In the genomic region with DNA sequence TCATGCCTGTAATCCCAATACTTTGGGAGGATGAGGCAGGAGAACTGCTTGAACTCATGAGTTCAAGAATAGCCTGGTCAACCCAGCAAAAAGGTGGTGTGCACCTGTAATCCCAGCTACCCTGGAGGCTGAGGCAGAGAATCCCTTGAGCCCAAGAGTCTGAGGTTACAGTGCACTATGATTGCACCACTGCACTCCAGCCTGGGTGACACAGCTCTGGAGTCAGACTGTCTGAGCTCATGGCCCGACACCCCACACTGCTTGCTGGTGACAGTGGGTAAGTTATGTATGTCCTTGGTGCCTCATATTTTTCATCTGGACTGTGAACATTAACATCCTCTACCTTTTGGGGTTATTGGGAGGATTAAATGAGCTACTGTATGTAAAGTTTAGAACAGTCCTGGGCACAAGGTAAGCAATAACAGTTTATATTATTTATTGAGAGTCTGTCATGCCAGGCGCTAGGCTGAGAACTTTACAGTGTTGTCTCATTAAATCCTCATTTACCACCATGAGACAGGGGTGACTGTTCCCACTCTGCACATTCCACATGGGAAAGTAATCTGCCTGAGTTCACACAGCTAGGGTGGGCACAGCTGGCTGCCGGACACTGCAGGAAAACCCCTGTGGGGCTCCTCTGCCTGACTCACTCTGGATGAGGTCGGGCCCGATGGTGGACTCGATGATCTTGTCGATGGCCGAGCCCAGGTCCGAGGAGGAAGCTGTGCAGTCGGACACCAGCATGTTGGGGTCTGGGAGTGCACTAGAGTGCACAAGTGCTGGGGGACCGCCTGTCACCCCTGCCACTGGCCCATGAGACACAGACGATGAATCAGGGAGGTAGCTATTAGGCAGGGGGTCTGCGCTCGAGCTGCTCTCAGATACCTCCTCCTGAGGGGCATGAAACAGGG, we compare ENCODE assay signal across 10 cellular contexts. TPM values are rescaled to one million over a fixed set of nuclear protein-coding genes. Genes with fewer than 3 reads are reported as not detected.
DNase-seq lines count a peak whose midpoint lies in the region; ATAC-seq, FAIRE-seq and TF ChIP-seq lines count a peak whose summit lies in the region.
"Had no signal": no experiment of that assay in that cellular context is flagged by ENCODE, and none has a peak within 500 bp of the region (broad histone marks: within the 10 kb centered on the region; RNA-seq: fewer than 3 reads in every experiment).

No MANE protein-coding gene starts in this region.

- no peak overlapping the region for H2AFZ ChIP-seq in HepG2 (ENCODE audit: low read length)

- ATAC-seq in HepG2: no peak

- 89% methylated on average over 14 of the region's 14 CpGs for WGBS in HepG2 (ENCODE audit: low lambda C conversion rate)

- no peak for TF ChIP-seq POLR2A in HepG2 (IDR thresholded peaks at IDR 0.05; ENCODE audit: insufficient read depth in 1 of 2, low read depth in 2 of 2, low read length in 2 of 2)

- peaks cover 26% of the 10 kb centered on the region for H3K4me1 ChIP-seq in HepG2 (ENCODE audit: insufficient read depth, low read length)

- peaks cover 27% of the 10 kb centered on the region for H3K36me3 Mint-ChIP-seq in activated T-helper 1 cell treated with anti-CD3 and anti-CD28 coated beads, Interleukin-12 subunit alpha, Interleukin-12 subunit beta, Interleukin-2, Interleukin-4 antibody, amounts not matched to agents 30 ng/mL and 10 ng/mL and 1 ng/mL, durations not matched to agents 14 hours and 24 hours and 36 hours (ENCODE audit: low read depth)

- no TSS peak for BruUV-seq in HepG2 (replicated peaks; lab: Mats Ljungman, UMichigan)

- TF ChIP-seq RAD21 in HepG2 (CRISPR knock-in tag; IDR thresholded peaks at IDR 0.05): no peak

- H3K4me3 ChIP-seq in HepG2 (replicated peaks in 1 of 3; ENCODE audit: insufficient read depth in 1 of 3, low read depth in 2 of 3, low read length in 3 of 3): no peak overlapping the region

- TF ChIP-seq CTCF in HepG2 (CRISPR knock-in tag; IDR thresholded peaks at IDR 0.05): no peak

- no peak overlapping the region for H3K4me2 ChIP-seq in HepG2 (ENCODE audit: low read depth, low read length)

- POLR2A ChIA-PET in HepG2 (lab: Yijun Ruan, JAX): interaction anchor here (0.8 to 4.9 kb wide), 17 partner anchors 8 to 144 kb away, joined by 3 to 67 read pairs (median 6); partner anchors contain the start of genes CTSA, NEURL2, PCIF1 and SNX21

- TF ChIP-seq EP300 in HepG2 (IDR thresholded peaks at IDR 0.05; ENCODE audit: low read depth in 2 of 2, low read length in 2 of 2) (no peak), HepG2 (CRISPR knock-in tag; IDR thresholded peaks at IDR 0.05; ENCODE audit: borderline replicate concordance) (0 out of 2 replicates have a peak, but pooled peaks have one; percentile 9)

- H3K36me3 ChIP-seq in HepG2 (replicated peaks in 1 of 2; ENCODE audit: control insufficient read depth in 1 of 2, insufficient read depth in 2 of 2, low read length in 2 of 2): peaks cover 24 to 39% of the 10 kb centered on the region in 2 experiments

- H3K79me2 ChIP-seq in HepG2 (ENCODE audit: insufficient read depth, low read length): peaks cover 6% of the 10 kb centered on the region

- 0 out of 2 replicates have a peak, but pooled peaks cover 2% of the 10 kb centered on the region for H4K20me1 ChIP-seq in HepG2 (ENCODE audit: insufficient read depth, low read length)

- no peaks in the 10 kb centered on the region for H3K9me3 Mint-ChIP-seq in activated T-helper 1 cell treated with anti-CD3 and anti-CD28 coated beads, Interleukin-12 subunit alpha, Interleukin-12 subunit beta, Interleukin-2, Interleukin-4 antibody, amounts not matched to agents 30 ng/mL and 10 ng/mL and 1 ng/mL, durations not matched to agents 14 hours and 24 hours and 36 hours

- no peaks in the 10 kb centered on the region for H3K9me3 ChIP-seq in HepG2 (ENCODE audit: low read length)
- H3K9me3 ChIP-seq: Caco-2 had no signal

- no peak for FAIRE-seq in HepG2 (lab: Jason Lieb, UNC)
- FAIRE-seq: small intestine had no signal

- DNase-seq in A172 (ENCODE audit: low spot score): peak; percentile 78
- peak; percentile 96 for DNase-seq in ELR (ENCODE audit: low read depth)
- no peak for DNase-seq in activated T-helper 1 cell treated with anti-CD3 and anti-CD28 coated beads, Interleukin-12 subunit alpha, Interleukin-12 subunit beta, Interleukin-2, Interleukin-4 antibody, amounts not matched to agents 30 ng/mL and 10 ng/mL and 1 ng/mL, durations not matched to agents 14 hours and 24 hours and 36 hours (ENCODE audit: low spot score)
- DNase-seq in HepG2 (ENCODE audit: low spot score): no peak
- no peak for DNase-seq in ureter (ENCODE audit: low spot score)
- DNase-seq in retina: no peak
- no peak for DNase-seq in NCI-H524 (lab: John Stamatoyannopoulos, UW)
- DNase-seq in NCI-H146 treated with DMSO at 0.1 percent for 48 hours (lab: John Stamatoyannopoulos, UW; ENCODE audit: unreplicated experiment): no peak

- H3K9ac ChIP-seq in HepG2 (ENCODE audit: insufficient read depth, low read depth, low read length): no peak overlapping the region

- H3K27ac ChIP-seq in HepG2 (ENCODE audit: extremely low read length, insufficient read depth, low read length): no peak overlapping the region

- no peaks in the 10 kb centered on the region; a peak in 1 of 5 replicates for H3K27me3 ChIP-seq in HepG2 (ENCODE audit: control insufficient read depth in 1 of 2, insufficient read depth in 2 of 2, low read length in 2 of 2)

- H3K4me1 Mint-ChIP-seq in activated T-helper 1 cell treated with anti-CD3 and anti-CD28 coated beads, Interleukin-12 subunit alpha, Interleukin-12 subunit beta, Interleukin-2, Interleukin-4 antibody, amounts not matched to agents 30 ng/mL and 10 ng/mL and 1 ng/mL, durations not matched to agents 14 hours and 24 hours and 36 hours (ENCODE audit: low read depth): peaks cover 23% of the 10 kb centered on the region

- no peaks in the 10 kb centered on the region for H3K27me3 Mint-ChIP-seq in activated T-helper 1 cell treated with anti-CD3 and anti-CD28 coated beads, Interleukin-12 subunit alpha, Interleukin-12 subunit beta, Interleukin-2, Interleukin-4 antibody, amounts not matched to agents 30 ng/mL and 10 ng/mL and 1 ng/mL, durations not matched to agents 14 hours and 24 hours and 36 hours (ENCODE audit: insufficient read depth)

- intact Hi-C loops in activated T-helper 1 cell treated with anti-CD3 and anti-CD28 coated beads, Interleukin-12 subunit alpha, Interleukin-12 subunit beta, Interleukin-2, Interleukin-4 antibody, amounts not matched to agents 30 ng/mL and 10 ng/mL and 1 ng/mL, durations not matched to agents 14 hours and 24 hours and 36 hours (cut with micrococcal nuclease): no loop called here
- intact Hi-C loops in HepG2 (cut with micrococcal nuclease; ENCODE audit: unreplicated experiment): no loop called here

- CTCF ChIA-PET in HepG2 (lab: Yijun Ruan, JAX; ENCODE audit: low intra/inter-chr PET ratio, low total read pairs): interaction anchor here (1.2 to 2.1 kb wide), 2 partner anchors 45 to 170 kb away, joined by 5 to 11 read pairs; no protein-coding TSS in a partner anchor

- in situ Hi-C loops in HepG2 (cut with HindIII; ENCODE audit: extremely low pct_ligation_motif_present, low pct_unique_long_range_greater_than_20kb): no loop called here

- no peak overlapping the region for H3K27ac Mint-ChIP-seq in activated T-helper 1 cell treated with anti-CD3 and anti-CD28 coated beads, Interleukin-12 subunit alpha, Interleukin-12 subunit beta, Interleukin-2, Interleukin-4 antibody, amounts not matched to agents 30 ng/mL and 10 ng/mL and 1 ng/mL, durations not matched to agents 14 hours and 24 hours and 36 hours

- peak overlapping the region; percentile 89 for H3K4me3 Mint-ChIP-seq in activated T-helper 1 cell treated with anti-CD3 and anti-CD28 coated beads, Interleukin-12 subunit alpha, Interleukin-12 subunit beta, Interleukin-2, Interleukin-4 antibody, amounts not matched to agents 30 ng/mL and 10 ng/mL and 1 ng/mL, durations not matched to agents 14 hours and 24 hours and 36 hours

RNA-seq across cellular contexts. Expression of gene ZNF335, which starts 2.9 kb away (rescaled TPM):
- 11.3 and 11.5 TPM in 2 replicates for total RNA-seq in A172 (2014; rRNA removed; shearing (Covaris generic))
- total RNA-seq in activated T-helper 1 cell treated with anti-CD3 and anti-CD28 coated beads, Interleukin-12 subunit alpha, Interleukin-12 subunit beta, Interleukin-2, Interleukin-4 antibody, amounts not matched to agents 30 ng/mL and 10 ng/mL and 1 ng/mL, durations not matched to agents 14 hours and 24 hours and 36 hours: 38.3 and 40.9 TPM in 2 replicates
- 6.0 and 13.7 TPM in 2 replicates for total RNA-seq in HepG2 (2016; rRNA removed; fragmentation: Illumina TruSeq; extraction: Trizol)
- total RNA-seq in HepG2 (2016; cell fraction: cytosol; rRNA removed; fragmentation: Illumina TruSeq; extraction: Trizol; ENCODE audit: low read depth): 4.5 and 4.7 TPM in 2 replicates
- 5.0 and 12.7 TPM in 2 replicates for total RNA-seq in HepG2 (2016; cell fraction: insoluble cytoplasmic fraction; rRNA removed; fragmentation: Illumina TruSeq; extraction: Trizol)
- total RNA-seq in HepG2 (2016; cell fraction: membrane; rRNA removed; fragmentation: Illumina TruSeq; extraction: Trizol): 6.7 and 7.0 TPM in 2 replicates
- 18.8 and 22.0 TPM in 2 replicates for total RNA-seq in HepG2 (2016; cell fraction: nucleus; rRNA removed; fragmentation: Illumina TruSeq; extraction: Trizol)
- polyA plus RNA-seq in HepG2 (2011; rRNA removed): 9.7 and 12.3 TPM in 2 replicates
- 3.3 and 4.6 TPM in 2 replicates for polyA plus RNA-seq in HepG2 (2011; cell fraction: cytosol; rRNA removed)
- 62.4 and 81.3 TPM in 2 replicates for polyA plus RNA-seq in HepG2 (2011; cell fraction: nucleus; rRNA removed)
- 5.7 and 8.0 TPM in 2 replicates for polyA plus RNA-seq in HepG2 (2012)
- polyA plus RNA-seq in HepG2 (2016; cell fraction: cytosol; fragmentation: Illumina TruSeq; extraction: Trizol; ENCODE audit: low read depth): 1.5 TPM in 2 replicates
- polyA plus RNA-seq in HepG2 (2016; cell fraction: insoluble cytoplasmic fraction; fragmentation: Illumina TruSeq; extraction: Trizol; ENCODE audit: low read depth): 5.1 and 7.0 TPM in 2 replicates
- 2.9 and 3.1 TPM in 2 replicates for polyA plus RNA-seq in HepG2 (2016; cell fraction: membrane; fragmentation: Illumina TruSeq; extraction: Trizol; ENCODE audit: low read depth)
- 40.5 and 45.7 TPM in 2 replicates for polyA plus RNA-seq in HepG2 (2016; cell fraction: nucleus; fragmentation: Illumina TruSeq; extraction: Trizol; ENCODE audit: insufficient read depth, low read depth)
- polyA minus RNA-seq in HepG2 (2011; rRNA and poly(A)+ RNA removed; ENCODE audit: low replicate concordance): 32.3 and 35.8 TPM in 2 replicates
- 3.4 and 4.0 TPM in 2 replicates for polyA minus RNA-seq in HepG2 (2011; cell fraction: cytosol; rRNA and poly(A)+ RNA removed)
- 42.4 and 45.0 TPM in 2 replicates for polyA minus RNA-seq in HepG2 (2011; cell fraction: nucleus; rRNA and poly(A)+ RNA removed)
- 23.9 TPM for total RNA-seq in ureter

RNA-seq across cellular contexts. Expression of gene PCIF1, which starts 34.6 kb away (rescaled TPM):
- total RNA-seq in A172 (2014; rRNA removed; shearing (Covaris generic)): 7.0 and 9.3 TPM in 2 replicates
- total RNA-seq in activated T-helper 1 cell treated with anti-CD3 and anti-CD28 coated beads, Interleukin-12 subunit alpha, Interleukin-12 subunit beta, Interleukin-2, Interleukin-4 antibody, amounts not matched to agents 30 ng/mL and 10 ng/mL and 1 ng/mL, durations not matched to agents 14 hours and 24 hours and 36 hours: 27.9 and 28.5 TPM in 2 replicates
- total RNA-seq in HepG2 (2016; rRNA removed; fragmentation: Illumina TruSeq; extraction: Trizol) (18.5 and 20.9 TPM in 2 replicates), ureter (37.5 TPM)
- total RNA-seq in HepG2 (2016; cell fraction: cytosol; rRNA removed; fragmentation: Illumina TruSeq; extraction: Trizol; ENCODE audit: low read depth): 30.2 and 42.6 TPM in 2 replicates
- total RNA-seq in HepG2 (2016; cell fraction: insoluble cytoplasmic fraction; rRNA removed; fragmentation: Illumina TruSeq; extraction: Trizol): 17.6 and 21.4 TPM in 2 replicates
- total RNA-seq in HepG2 (2016; cell fraction: membrane; rRNA removed; fragmentation: Illumina TruSeq; extraction: Trizol): 35.4 and 44.6 TPM in 2 replicates
- 19.3 and 21.9 TPM in 2 replicates for total RNA-seq in HepG2 (2016; cell fraction: nucleus; rRNA removed; fragmentation: Illumina TruSeq; extraction: Trizol)
- polyA plus RNA-seq in HepG2 (2011; rRNA removed): 21.6 and 24.4 TPM in 2 replicates
- 19.5 and 26.1 TPM in 2 replicates for polyA plus RNA-seq in HepG2 (2011; cell fraction: cytosol; rRNA removed)
- polyA plus RNA-seq in HepG2 (2011; cell fraction: nucleus; rRNA removed): 38.0 and 44.1 TPM in 2 replicates
- polyA plus RNA-seq in HepG2 (2012): 22.9 and 30.3 TPM in 2 replicates
- 41.4 and 54.3 TPM in 2 replicates for polyA plus RNA-seq in HepG2 (2016; cell fraction: cytosol; fragmentation: Illumina TruSeq; extraction: Trizol; ENCODE audit: low read depth)
- polyA plus RNA-seq in HepG2 (2016; cell fraction: insoluble cytoplasmic fraction; fragmentation: Illumina TruSeq; extraction: Trizol; ENCODE audit: low read depth): 27.4 and 35.6 TPM in 2 replicates
- polyA plus RNA-seq in HepG2 (2016; cell fraction: membrane; fragmentation: Illumina TruSeq; extraction: Trizol; ENCODE audit: low read depth): 51.1 and 55.4 TPM in 2 replicates
- polyA plus RNA-seq in HepG2 (2016; cell fraction: nucleus; fragmentation: Illumina TruSeq; extraction: Trizol; ENCODE audit: insufficient read depth, low read depth): 35.5 and 37.2 TPM in 2 replicates
- 40.1 and 74.5 TPM in 2 replicates for polyA minus RNA-seq in HepG2 (2011; rRNA and poly(A)+ RNA removed; ENCODE audit: low replicate concordance)
- polyA minus RNA-seq in HepG2 (2011; cell fraction: cytosol; rRNA and poly(A)+ RNA removed): 19.4 and 24.4 TPM in 2 replicates
- 55.2 and 63.6 TPM in 2 replicates for polyA minus RNA-seq in HepG2 (2011; cell fraction: nucleus; rRNA and poly(A)+ RNA removed)

RNA-seq across cellular contexts. Expression of gene MMP9, which starts 39.7 kb away (rescaled TPM):
- 0.26 and 0.71 TPM in 2 replicates for total RNA-seq in A172 (2014; rRNA removed; shearing (Covaris generic))
- 0.08 TPM in 1 of 2 replicates, not detected in the other for total RNA-seq in activated T-helper 1 cell treated with anti-CD3 and anti-CD28 coated beads, Interleukin-12 subunit alpha, Interleukin-12 subunit beta, Interleukin-2, Interleukin-4 antibody, amounts not matched to agents 30 ng/mL and 10 ng/mL and 1 ng/mL, durations not matched to agents 14 hours and 24 hours and 36 hours
- total RNA-seq in HepG2 (2016; rRNA removed; fragmentation: Illumina TruSeq; extraction: Trizol): not detected in 2 replicates
- total RNA-seq in HepG2 (2016; cell fraction: cytosol; rRNA removed; fragmentation: Illumina TruSeq; extraction: Trizol; ENCODE audit: low read depth): not detected in 2 replicates
- 0.06 TPM in 1 of 2 replicates, not detected in the other for total RNA-seq in HepG2 (2016; cell fraction: insoluble cytoplasmic fraction; rRNA removed; fragmentation: Illumina TruSeq; extraction: Trizol)
- not detected in 2 replicates for total RNA-seq in HepG2 (2016; cell fraction: membrane; rRNA removed; fragmentation: Illumina TruSeq; extraction: Trizol)
- total RNA-seq in HepG2 (2016; cell fraction: nucleus; rRNA removed; fragmentation: Illumina TruSeq; extraction: Trizol): not detected in 2 replicates
- 0.03 TPM in 1 of 2 replicates, not detected in the other for polyA plus RNA-seq in HepG2 (2011; rRNA removed)
- 0.04 TPM in 1 of 2 replicates, not detected in the other for polyA plus RNA-seq in HepG2 (2011; cell fraction: cytosol; rRNA removed)
- not detected in 2 replicates for polyA plus RNA-seq in HepG2 (2011; cell fraction: nucleus; rRNA removed)
- not detected in 2 replicates for polyA plus RNA-seq in HepG2 (2012)
- polyA plus RNA-seq in HepG2 (2016; cell fraction: cytosol; fragmentation: Illumina TruSeq; extraction: Trizol; ENCODE audit: low read depth): not detected in 2 replicates
- polyA plus RNA-seq in HepG2 (2016; cell fraction: insoluble cytoplasmic fraction; fragmentation: Illumina TruSeq; extraction: Trizol; ENCODE audit: low read depth): not detected in 2 replicates
- polyA plus RNA-seq in HepG2 (2016; cell fraction: membrane; fragmentation: Illumina TruSeq; extraction: Trizol; ENCODE audit: low read depth): not detected in 2 replicates
- not detected in 2 replicates for polyA plus RNA-seq in HepG2 (2016; cell fraction: nucleus; fragmentation: Illumina TruSeq; extraction: Trizol; ENCODE audit: insufficient read depth, low read depth)
- not detected in 2 replicates for polyA minus RNA-seq in HepG2 (2011; rRNA and poly(A)+ RNA removed; ENCODE audit: low replicate concordance)
- polyA minus RNA-seq in HepG2 (2011; cell fraction: cytosol; rRNA and poly(A)+ RNA removed): not detected in 2 replicates
- polyA minus RNA-seq in HepG2 (2011; cell fraction: nucleus; rRNA and poly(A)+ RNA removed): not detected in 2 replicates
- total RNA-seq in ureter: 1.4 TPM

RNA-seq across cellular contexts. Expression of gene PLTP, which starts 57.1 kb away (rescaled TPM):
- total RNA-seq in A172 (2014; rRNA removed; shearing (Covaris generic)): 2.1 and 3.9 TPM in 2 replicates
- 1.5 and 1.9 TPM in 2 replicates for total RNA-seq in activated T-helper 1 cell treated with anti-CD3 and anti-CD28 coated beads, Interleukin-12 subunit alpha, Interleukin-12 subunit beta, Interleukin-2, Interleukin-4 antibody, amounts not matched to agents 30 ng/mL and 10 ng/mL and 1 ng/mL, durations not matched to agents 14 hours and 24 hours and 36 hours
- 7.0 and 16.9 TPM in 2 replicates for total RNA-seq in HepG2 (2016; rRNA removed; fragmentation: Illumina TruSeq; extraction: Trizol)
- 3.6 and 5.4 TPM in 2 replicates for total RNA-seq in HepG2 (2016; cell fraction: cytosol; rRNA removed; fragmentation: Illumina TruSeq; extraction: Trizol; ENCODE audit: low read depth)
- total RNA-seq in HepG2 (2016; cell fraction: insoluble cytoplasmic fraction; rRNA removed; fragmentation: Illumina TruSeq; extraction: Trizol): 5.7 and 18.2 TPM in 2 replicates
- 6.1 and 6.9 TPM in 2 replicates for total RNA-seq in HepG2 (2016; cell fraction: membrane; rRNA removed; fragmentation: Illumina TruSeq; extraction: Trizol)
- total RNA-seq in HepG2 (2016; cell fraction: nucleus; rRNA removed; fragmentation: Illumina TruSeq; extraction: Trizol): 18.3 and 22.2 TPM in 2 replicates
- polyA plus RNA-seq in HepG2 (2011; rRNA removed): 28.6 and 30.7 TPM in 2 replicates
- polyA plus RNA-seq in HepG2 (2011; cell fraction: cytosol; rRNA removed): 26.4 and 36.2 TPM in 2 replicates
- 25.4 and 33.0 TPM in 2 replicates for polyA plus RNA-seq in HepG2 (2011; cell fraction: nucleus; rRNA removed)
- polyA plus RNA-seq in HepG2 (2012): 13.5 and 20.7 TPM in 2 replicates
- polyA plus RNA-seq in HepG2 (2016; cell fraction: cytosol; fragmentation: Illumina TruSeq; extraction: Trizol; ENCODE audit: low read depth): 6.3 and 6.9 TPM in 2 replicates
- 7.2 and 10.5 TPM in 2 replicates for polyA plus RNA-seq in HepG2 (2016; cell fraction: insoluble cytoplasmic fraction; fragmentation: Illumina TruSeq; extraction: Trizol; ENCODE audit: low read depth)
- 7.7 and 8.9 TPM in 2 replicates for polyA plus RNA-seq in HepG2 (2016; cell fraction: membrane; fragmentation: Illumina TruSeq; extraction: Trizol; ENCODE audit: low read depth)
- 31.7 and 37.7 TPM in 2 replicates for polyA plus RNA-seq in HepG2 (2016; cell fraction: nucleus; fragmentation: Illumina TruSeq; extraction: Trizol; ENCODE audit: insufficient read depth, low read depth)
- polyA minus RNA-seq in HepG2 (2011; rRNA and poly(A)+ RNA removed; ENCODE audit: low replicate concordance): 3.3 and 51.4 TPM in 2 replicates
- polyA minus RNA-seq in HepG2 (2011; cell fraction: cytosol; rRNA and poly(A)+ RNA removed): 17.1 and 20.1 TPM in 2 replicates
- 8.1 and 10.7 TPM in 2 replicates for polyA minus RNA-seq in HepG2 (2011; cell fraction: nucleus; rRNA and poly(A)+ RNA removed)
- total RNA-seq in ureter: 101 TPM

RNA-seq across cellular contexts. Expression of gene SLC12A5, which starts 60.0 kb away (rescaled TPM):
- total RNA-seq in A172 (2014; rRNA removed; shearing (Covaris generic)): 0.90 and 3.4 TPM in 2 replicates
- total RNA-seq in activated T-helper 1 cell treated with anti-CD3 and anti-CD28 coated beads, Interleukin-12 subunit alpha, Interleukin-12 subunit beta, Interleukin-2, Interleukin-4 antibody, amounts not matched to agents 30 ng/mL and 10 ng/mL and 1 ng/mL, durations not matched to agents 14 hours and 24 hours and 36 hours: 0.42 TPM in 1 of 2 replicates, not detected in the other
- total RNA-seq in HepG2 (2016; rRNA removed; fragmentation: Illumina TruSeq; extraction: Trizol) (5.3 and 5.4 TPM in 2 replicates), ureter (not detected)
- 2.8 and 4.0 TPM in 2 replicates for total RNA-seq in HepG2 (2016; cell fraction: cytosol; rRNA removed; fragmentation: Illumina TruSeq; extraction: Trizol; ENCODE audit: low read depth)
- 4.2 and 4.4 TPM in 2 replicates for total RNA-seq in HepG2 (2016; cell fraction: insoluble cytoplasmic fraction; rRNA removed; fragmentation: Illumina TruSeq; extraction: Trizol)
- 3.5 and 4.1 TPM in 2 replicates for total RNA-seq in HepG2 (2016; cell fraction: membrane; rRNA removed; fragmentation: Illumina TruSeq; extraction: Trizol)
- total RNA-seq in HepG2 (2016; cell fraction: nucleus; rRNA removed; fragmentation: Illumina TruSeq; extraction: Trizol): 3.0 and 3.9 TPM in 2 replicates
- 4.3 and 5.6 TPM in 2 replicates for polyA plus RNA-seq in HepG2 (2011; rRNA removed)
- 4.5 and 6.3 TPM in 2 replicates for polyA plus RNA-seq in HepG2 (2011; cell fraction: cytosol; rRNA removed)
- polyA plus RNA-seq in HepG2 (2011; cell fraction: nucleus; rRNA removed): 6.0 and 6.2 TPM in 2 replicates
- polyA plus RNA-seq in HepG2 (2012): 12.9 and 15.9 TPM in 2 replicates
- polyA plus RNA-seq in HepG2 (2016; cell fraction: cytosol; fragmentation: Illumina TruSeq; extraction: Trizol; ENCODE audit: low read depth): 27.8 and 30.6 TPM in 2 replicates
- 18.0 and 19.7 TPM in 2 replicates for polyA plus RNA-seq in HepG2 (2016; cell fraction: insoluble cytoplasmic fraction; fragmentation: Illumina TruSeq; extraction: Trizol; ENCODE audit: low read depth)
- 33.5 and 42.8 TPM in 2 replicates for polyA plus RNA-seq in HepG2 (2016; cell fraction: membrane; fragmentation: Illumina TruSeq; extraction: Trizol; ENCODE audit: low read depth)
- polyA plus RNA-seq in HepG2 (2016; cell fraction: nucleus; fragmentation: Illumina TruSeq; extraction: Trizol; ENCODE audit: insufficient read depth, low read depth): 14.1 and 18.5 TPM in 2 replicates
- 2.3 and 2.5 TPM in 2 replicates for polyA minus RNA-seq in HepG2 (2011; rRNA and poly(A)+ RNA removed; ENCODE audit: low replicate concordance)
- polyA minus RNA-seq in HepG2 (2011; cell fraction: cytosol; rRNA and poly(A)+ RNA removed): 1.7 and 1.8 TPM in 2 replicates
- polyA minus RNA-seq in HepG2 (2011; cell fraction: nucleus; rRNA and poly(A)+ RNA removed): 3.5 and 3.7 TPM in 2 replicates

Comparison
In these comparisons a context has a peak if more than half of its experiments do, and no peak if none do; other contexts are left out.
1. DNase-seq: peak in A172 (single experiment) and ELR (single experiment); none in activated T-helper 1 cell treated with anti-CD3 and anti-CD28 coated beads, Interleukin-12 subunit alpha, Interleukin-12 subunit beta, Interleukin-2, Interleukin-4 antibody, amounts not matched to agents 30 ng/mL and 10 ng/mL and 1 ng/mL, durations not matched to agents 14 hours and 24 hours and 36 hours (single experiment), HepG2 (single experiment), ureter (single experiment), retina (single experiment), NCI-H524 (0 of 2) and NCI-H146 treated with DMSO at 0.1 percent for 48 hours (single experiment).